Comparison of ENCODE assay signal across 1 cellular context in the genomic region with DNA sequence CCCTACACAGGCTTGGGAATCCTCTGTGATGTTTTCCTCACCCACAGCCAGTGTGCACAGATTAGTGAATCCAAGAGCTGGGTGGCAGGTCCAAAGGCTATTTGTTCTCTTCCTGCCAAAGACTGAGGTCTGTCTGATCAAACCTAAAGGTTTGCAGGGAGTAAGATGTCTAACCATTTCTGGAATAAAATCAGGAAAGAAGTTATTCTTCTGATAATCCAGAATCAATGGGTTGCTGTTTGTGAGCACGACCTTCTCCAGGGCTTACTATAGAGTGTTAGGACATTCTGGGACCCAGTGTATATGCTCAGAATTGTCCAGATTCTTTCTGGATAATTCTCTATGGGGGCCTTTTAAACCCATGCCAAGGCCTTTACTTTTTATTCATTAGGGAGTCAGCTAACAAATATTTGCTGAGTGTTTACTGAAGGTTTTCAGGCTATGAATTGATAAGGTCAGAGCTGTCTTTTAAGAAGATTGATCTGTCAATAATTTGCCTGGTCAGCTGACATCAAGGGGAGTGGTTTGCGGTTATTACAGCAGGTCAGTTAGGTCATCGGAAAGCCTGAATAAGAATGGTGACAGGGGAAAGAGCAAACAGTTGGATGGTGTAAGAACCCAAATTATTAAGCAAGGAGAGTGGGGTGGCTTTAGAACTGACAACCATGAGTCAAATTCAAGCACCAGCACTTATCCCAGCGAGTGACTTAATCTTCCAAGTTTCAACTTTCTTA.
A peak's percentile ranks its signal among the peaks of the same experiment; 100 is the strongest.
TF ChIP-seq lines count a peak whose summit lies in the region.

No MANE protein-coding gene starts in this region.

TF ChIP-seq in HepG2, 621 proteins besides CTCF, POLR2A, EP300 and RAD21 (continued from another document and continues in another):
- TF ChIP-seq, protein P1, sequence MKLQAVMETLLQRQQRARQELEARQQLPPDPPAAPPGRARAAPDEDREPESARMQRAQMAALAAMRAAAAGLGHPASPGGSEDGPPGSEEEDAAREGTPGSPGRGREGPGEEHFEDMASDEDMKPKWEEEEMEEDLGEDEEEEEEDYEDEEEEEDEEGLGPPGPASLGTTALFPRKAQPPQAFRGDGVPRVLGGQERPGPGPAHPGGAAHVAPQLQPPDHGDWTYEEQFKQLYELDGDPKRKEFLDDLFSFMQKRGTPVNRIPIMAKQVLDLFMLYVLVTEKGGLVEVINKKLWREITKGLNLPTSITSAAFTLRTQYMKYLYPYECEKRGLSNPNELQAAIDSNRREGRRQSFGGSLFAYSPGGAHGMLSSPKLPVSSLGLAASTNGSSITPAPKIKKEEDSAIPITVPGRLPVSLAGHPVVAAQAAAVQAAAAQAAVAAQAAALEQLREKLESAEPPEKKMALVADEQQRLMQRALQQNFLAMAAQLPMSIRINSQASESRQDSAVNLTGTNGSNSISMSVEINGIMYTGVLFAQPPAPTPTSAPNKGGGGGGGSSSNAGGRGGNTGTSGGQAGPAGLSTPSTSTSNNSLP (IDR thresholded peaks at IDR 0.05; ENCODE audit: low read depth, low read length): peak; percentile 89
- no peak for TF ChIP-seq SNRNP70 (IDR thresholded peaks at IDR 0.05; ENCODE audit: low read depth, low read length)
- no peak for TF ChIP-seq SMAD1 (CRISPR knock-in tag; IDR thresholded peaks at IDR 0.05; ENCODE audit: borderline replicate concordance, low read depth)
- peak; percentile 81 for TF ChIP-seq SOX13 (IDR thresholded peaks at IDR 0.05)
- TF ChIP-seq SOX13 (CRISPR knock-in tag; conservative IDR thresholded peaks at IDR 0.05 in 1 of 2, IDR thresholded peaks at IDR 0.05 in 1 of 2): peak in 1 of 2 experiments; percentile 91; a peak in 2 of 4 replicates
- TF ChIP-seq ZBTB7B (CRISPR knock-in tag; IDR thresholded peaks at IDR 0.05): peak; percentile 57; the same call in 1 of the 2 replicates
- no peak for TF ChIP-seq ESRRA (CRISPR knock-in tag; IDR thresholded peaks at IDR 0.05; ENCODE audit: low read depth)
- TF ChIP-seq FOXO1 (CRISPR knock-in tag; IDR thresholded peaks at IDR 0.05): peak; percentile 77
- TF ChIP-seq ATAD3A (CRISPR knock-in tag; IDR thresholded peaks at IDR 0.05): no peak
- TF ChIP-seq BHLHE40 (IDR thresholded peaks at IDR 0.05; ENCODE audit: low read length): peak; percentile 20; the same call in 1 of the 2 replicates
- TF ChIP-seq CC2D1A (CRISPR knock-in tag; IDR thresholded peaks at IDR 0.05): no peak
- TF ChIP-seq, protein P2, sequence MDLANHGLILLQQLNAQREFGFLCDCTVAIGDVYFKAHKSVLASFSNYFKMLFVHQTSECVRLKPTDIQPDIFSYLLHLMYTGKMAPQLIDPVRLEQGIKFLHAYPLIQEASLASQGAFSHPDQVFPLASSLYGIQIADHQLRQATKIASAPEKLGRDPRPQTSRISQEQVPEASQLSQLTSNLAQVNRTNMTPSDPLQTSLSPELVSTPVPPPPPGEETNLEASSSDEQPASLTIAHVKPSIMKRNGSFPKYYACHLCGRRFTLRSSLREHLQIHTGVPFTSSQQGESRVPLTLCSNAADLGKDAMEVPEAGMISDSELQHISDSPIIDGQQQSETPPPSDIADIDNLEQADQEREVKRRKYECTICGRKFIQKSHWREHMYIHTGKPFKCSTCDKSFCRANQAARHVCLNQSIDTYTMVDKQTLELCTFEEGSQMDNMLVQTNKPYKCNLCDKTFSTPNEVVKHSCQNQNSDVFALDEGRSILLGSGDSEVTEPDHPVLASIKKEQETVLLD (CRISPR knock-in tag; IDR thresholded peaks at IDR 0.05; ENCODE audit: low read depth): no peak
- TF ChIP-seq, protein P3, sequence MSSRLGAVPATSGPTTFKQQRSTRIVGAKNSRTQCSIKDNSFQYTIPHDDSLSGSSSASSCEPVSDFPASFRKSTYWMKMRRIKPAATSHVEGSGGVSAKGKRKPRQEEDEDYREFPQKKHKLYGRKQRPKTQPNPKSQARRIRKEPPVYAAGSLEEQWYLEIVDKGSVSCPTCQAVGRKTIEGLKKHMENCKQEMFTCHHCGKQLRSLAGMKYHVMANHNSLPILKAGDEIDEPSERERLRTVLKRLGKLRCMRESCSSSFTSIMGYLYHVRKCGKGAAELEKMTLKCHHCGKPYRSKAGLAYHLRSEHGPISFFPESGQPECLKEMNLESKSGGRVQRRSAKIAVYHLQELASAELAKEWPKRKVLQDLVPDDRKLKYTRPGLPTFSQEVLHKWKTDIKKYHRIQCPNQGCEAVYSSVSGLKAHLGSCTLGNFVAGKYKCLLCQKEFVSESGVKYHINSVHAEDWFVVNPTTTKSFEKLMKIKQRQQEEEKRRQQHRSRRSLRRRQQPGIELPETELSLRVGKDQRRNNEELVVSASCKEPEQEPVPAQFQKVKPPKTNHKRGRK (CRISPR knock-in tag; IDR thresholded peaks at IDR 0.05): no peak
- TF ChIP-seq, protein P4, sequence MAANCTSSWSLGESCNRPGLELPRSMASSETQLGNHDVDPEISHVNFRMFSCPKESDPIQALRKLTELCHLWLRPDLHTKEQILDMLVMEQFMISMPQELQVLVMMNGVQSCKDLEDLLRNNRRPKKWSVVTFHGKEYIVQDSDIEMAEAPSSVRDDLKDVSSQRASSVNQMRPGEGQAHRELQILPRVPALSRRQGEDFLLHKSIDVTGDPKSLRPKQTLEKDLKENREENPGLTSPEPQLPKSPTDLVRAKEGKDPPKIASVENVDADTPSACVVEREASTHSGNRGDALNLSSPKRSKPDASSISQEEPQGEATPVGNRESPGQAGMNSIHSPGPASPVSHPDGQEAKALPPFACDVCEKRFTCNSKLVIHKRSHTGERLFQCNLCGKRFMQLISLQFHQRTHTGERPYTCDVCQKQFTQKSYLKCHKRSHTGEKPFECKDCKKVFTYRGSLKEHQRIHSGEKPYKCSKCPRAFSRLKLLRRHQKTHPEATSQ (CRISPR knock-in tag; IDR thresholded peaks at IDR 0.05; ENCODE audit: borderline replicate concordance): no peak
- TF ChIP-seq, protein P5, sequence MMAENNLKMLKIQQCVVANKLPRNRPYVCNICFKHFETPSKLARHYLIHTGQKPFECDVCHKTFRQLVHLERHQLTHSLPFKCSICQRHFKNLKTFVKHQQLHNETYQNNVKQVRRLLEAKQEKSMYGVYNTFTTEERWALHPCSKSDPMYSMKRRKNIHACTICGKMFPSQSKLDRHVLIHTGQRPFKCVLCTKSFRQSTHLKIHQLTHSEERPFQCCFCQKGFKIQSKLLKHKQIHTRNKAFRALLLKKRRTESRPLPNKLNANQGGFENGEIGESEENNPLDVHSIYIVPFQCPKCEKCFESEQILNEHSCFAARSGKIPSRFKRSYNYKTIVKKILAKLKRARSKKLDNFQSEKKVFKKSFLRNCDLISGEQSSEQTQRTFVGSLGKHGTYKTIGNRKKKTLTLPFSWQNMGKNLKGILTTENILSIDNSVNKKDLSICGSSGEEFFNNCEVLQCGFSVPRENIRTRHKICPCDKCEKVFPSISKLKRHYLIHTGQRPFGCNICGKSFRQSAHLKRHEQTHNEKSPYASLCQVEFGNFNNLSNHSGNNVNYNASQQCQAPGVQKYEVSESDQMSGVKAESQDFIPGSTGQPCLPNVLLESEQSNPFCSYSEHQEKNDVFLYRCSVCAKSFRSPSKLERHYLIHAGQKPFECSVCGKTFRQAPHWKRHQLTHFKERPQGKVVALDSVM (CRISPR knock-in tag; IDR thresholded peaks at IDR 0.05): 0 out of 2 replicates have a peak, but pooled peaks have one; percentile 14
- peak; percentile 30; the same call in 1 of the 2 replicates for TF ChIP-seq TAF1 (CRISPR knock-in tag; IDR thresholded peaks at IDR 0.05)
- TF ChIP-seq, protein P6, sequence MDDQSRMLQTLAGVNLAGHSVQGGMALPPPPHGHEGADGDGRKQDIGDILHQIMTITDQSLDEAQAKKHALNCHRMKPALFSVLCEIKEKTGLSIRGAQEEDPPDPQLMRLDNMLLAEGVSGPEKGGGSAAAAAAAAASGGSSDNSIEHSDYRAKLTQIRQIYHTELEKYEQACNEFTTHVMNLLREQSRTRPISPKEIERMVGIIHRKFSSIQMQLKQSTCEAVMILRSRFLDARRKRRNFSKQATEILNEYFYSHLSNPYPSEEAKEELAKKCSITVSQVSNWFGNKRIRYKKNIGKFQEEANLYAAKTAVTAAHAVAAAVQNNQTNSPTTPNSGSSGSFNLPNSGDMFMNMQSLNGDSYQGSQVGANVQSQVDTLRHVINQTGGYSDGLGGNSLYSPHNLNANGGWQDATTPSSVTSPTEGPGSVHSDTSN (CRISPR knock-in tag; IDR thresholded peaks at IDR 0.05; ENCODE audit: borderline replicate concordance): no peak
- TF ChIP-seq ZNF772 (CRISPR knock-in tag; IDR thresholded peaks at IDR 0.05): no peak
- no peak for TF ChIP-seq NBN (conservative IDR thresholded peaks at IDR 0.05)
- no peak; the same call in 1 of the 2 replicates for TF ChIP-seq ZNF264 (CRISPR knock-in tag; IDR thresholded peaks at IDR 0.05)
- TF ChIP-seq MTA3 (CRISPR knock-in tag; IDR thresholded peaks at IDR 0.05): no peak
- peak; percentile 40; the same call in 1 of the 2 replicates for TF ChIP-seq MIXL1 (CRISPR knock-in tag; IDR thresholded peaks at IDR 0.05)
- TF ChIP-seq ZNF282 (IDR thresholded peaks at IDR 0.05; ENCODE audit: partially characterized antibody): no peak
- TF ChIP-seq, protein P7, sequence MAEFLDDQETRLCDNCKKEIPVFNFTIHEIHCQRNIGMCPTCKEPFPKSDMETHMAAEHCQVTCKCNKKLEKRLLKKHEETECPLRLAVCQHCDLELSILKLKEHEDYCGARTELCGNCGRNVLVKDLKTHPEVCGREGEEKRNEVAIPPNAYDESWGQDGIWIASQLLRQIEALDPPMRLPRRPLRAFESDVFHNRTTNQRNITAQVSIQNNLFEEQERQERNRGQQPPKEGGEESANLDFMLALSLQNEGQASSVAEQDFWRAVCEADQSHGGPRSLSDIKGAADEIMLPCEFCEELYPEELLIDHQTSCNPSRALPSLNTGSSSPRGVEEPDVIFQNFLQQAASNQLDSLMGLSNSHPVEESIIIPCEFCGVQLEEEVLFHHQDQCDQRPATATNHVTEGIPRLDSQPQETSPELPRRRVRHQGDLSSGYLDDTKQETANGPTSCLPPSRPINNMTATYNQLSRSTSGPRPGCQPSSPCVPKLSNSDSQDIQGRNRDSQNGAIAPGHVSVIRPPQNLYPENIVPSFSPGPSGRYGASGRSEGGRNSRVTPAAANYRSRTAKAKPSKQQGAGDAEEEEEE (CRISPR knock-in tag; IDR thresholded peaks at IDR 0.05; ENCODE audit: borderline replicate concordance): no peak
- TF ChIP-seq ZNF562 (CRISPR knock-in tag; IDR thresholded peaks at IDR 0.05; ENCODE audit: borderline replicate concordance): no peak
- TF ChIP-seq SRSF9 (IDR thresholded peaks at IDR 0.05; ENCODE audit: borderline replicate concordance, insufficient read depth, low read depth, low read length, poor library complexity, severe bottlenecking): no peak
- TF ChIP-seq ZNF792 (CRISPR knock-in tag; IDR thresholded peaks at IDR 0.05): no peak; the same call in 1 of the 2 replicates
- TF ChIP-seq ZNF615 (CRISPR knock-in tag; IDR thresholded peaks at IDR 0.05; ENCODE audit: borderline replicate concordance): no peak
- TF ChIP-seq, protein P8, sequence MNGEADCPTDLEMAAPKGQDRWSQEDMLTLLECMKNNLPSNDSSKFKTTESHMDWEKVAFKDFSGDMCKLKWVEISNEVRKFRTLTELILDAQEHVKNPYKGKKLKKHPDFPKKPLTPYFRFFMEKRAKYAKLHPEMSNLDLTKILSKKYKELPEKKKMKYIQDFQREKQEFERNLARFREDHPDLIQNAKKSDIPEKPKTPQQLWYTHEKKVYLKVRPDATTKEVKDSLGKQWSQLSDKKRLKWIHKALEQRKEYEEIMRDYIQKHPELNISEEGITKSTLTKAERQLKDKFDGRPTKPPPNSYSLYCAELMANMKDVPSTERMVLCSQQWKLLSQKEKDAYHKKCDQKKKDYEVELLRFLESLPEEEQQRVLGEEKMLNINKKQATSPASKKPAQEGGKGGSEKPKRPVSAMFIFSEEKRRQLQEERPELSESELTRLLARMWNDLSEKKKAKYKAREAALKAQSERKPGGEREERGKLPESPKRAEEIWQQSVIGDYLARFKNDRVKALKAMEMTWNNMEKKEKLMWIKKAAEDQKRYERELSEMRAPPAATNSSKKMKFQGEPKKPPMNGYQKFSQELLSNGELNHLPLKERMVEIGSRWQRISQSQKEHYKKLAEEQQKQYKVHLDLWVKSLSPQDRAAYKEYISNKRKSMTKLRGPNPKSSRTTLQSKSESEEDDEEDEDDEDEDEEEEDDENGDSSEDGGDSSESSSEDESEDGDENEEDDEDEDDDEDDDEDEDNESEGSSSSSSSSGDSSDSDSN (CRISPR knock-in tag; IDR thresholded peaks at IDR 0.05): no peak
- TF ChIP-seq, protein P9, sequence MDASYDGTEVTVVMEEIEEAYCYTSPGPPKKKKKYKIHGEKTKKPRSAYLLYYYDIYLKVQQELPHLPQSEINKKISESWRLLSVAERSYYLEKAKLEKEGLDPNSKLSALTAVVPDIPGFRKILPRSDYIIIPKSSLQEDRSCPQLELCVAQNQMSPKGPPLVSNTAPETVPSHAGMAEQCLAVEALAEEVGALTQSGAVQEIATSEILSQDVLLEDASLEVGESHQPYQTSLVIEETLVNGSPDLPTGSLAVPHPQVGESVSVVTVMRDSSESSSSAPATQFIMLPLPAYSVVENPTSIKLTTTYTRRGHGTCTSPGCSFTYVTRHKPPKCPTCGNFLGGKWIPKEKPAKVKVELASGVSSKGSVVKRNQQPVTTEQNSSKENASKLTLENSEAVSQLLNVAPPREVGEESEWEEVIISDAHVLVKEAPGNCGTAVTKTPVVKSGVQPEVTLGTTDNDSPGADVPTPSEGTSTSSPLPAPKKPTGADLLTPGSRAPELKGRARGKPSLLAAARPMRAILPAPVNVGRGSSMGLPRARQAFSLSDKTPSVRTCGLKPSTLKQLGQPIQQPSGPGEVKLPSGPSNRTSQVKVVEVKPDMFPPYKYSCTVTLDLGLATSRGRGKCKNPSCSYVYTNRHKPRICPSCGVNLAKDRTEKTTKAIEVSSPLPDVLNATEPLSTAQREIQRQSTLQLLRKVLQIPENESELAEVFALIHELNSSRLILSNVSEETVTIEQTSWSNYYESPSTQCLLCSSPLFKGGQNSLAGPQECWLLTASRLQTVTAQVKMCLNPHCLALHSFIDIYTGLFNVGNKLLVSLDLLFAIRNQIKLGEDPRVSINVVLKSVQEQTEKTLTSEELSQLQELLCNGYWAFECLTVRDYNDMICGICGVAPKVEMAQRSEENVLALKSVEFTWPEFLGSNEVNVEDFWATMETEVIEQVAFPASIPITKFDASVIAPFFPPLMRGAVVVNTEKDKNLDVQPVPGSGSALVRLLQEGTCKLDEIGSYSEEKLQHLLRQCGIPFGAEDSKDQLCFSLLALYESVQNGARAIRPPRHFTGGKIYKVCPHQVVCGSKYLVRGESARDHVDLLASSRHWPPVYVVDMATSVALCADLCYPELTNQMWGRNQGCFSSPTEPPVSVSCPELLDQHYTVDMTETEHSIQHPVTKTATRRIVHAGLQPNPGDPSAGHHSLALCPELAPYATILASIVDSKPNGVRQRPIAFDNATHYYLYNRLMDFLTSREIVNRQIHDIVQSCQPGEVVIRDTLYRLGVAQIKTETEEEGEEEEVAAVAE (CRISPR knock-in tag; IDR thresholded peaks at IDR 0.05; ENCODE audit: borderline replicate concordance): no peak
- no peak for TF ChIP-seq ZNF589 (CRISPR knock-in tag; conservative IDR thresholded peaks at IDR 0.05)
- no peak for TF ChIP-seq ZNF30 (CRISPR knock-in tag; IDR thresholded peaks at IDR 0.05)
- TF ChIP-seq HMGA1 (CRISPR knock-in tag; conservative IDR thresholded peaks at IDR 0.05): no peak
- TF ChIP-seq ATF1 (CRISPR knock-in tag; IDR thresholded peaks at IDR 0.05): no peak
- TF ChIP-seq, protein P10, sequence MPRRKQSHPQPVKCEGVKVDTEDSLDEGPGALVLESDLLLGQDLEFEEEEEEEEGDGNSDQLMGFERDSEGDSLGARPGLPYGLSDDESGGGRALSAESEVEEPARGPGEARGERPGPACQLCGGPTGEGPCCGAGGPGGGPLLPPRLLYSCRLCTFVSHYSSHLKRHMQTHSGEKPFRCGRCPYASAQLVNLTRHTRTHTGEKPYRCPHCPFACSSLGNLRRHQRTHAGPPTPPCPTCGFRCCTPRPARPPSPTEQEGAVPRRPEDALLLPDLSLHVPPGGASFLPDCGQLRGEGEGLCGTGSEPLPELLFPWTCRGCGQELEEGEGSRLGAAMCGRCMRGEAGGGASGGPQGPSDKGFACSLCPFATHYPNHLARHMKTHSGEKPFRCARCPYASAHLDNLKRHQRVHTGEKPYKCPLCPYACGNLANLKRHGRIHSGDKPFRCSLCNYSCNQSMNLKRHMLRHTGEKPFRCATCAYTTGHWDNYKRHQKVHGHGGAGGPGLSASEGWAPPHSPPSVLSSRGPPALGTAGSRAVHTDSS (CRISPR knock-in tag; conservative IDR thresholded peaks at IDR 0.05): no peak
